Comparison of ENCODE assay signal across 13 cellular contexts in genomic region chr1:35708952-35709351, GRCh38. TPM values are rescaled to one million over a fixed set of nuclear protein-coding genes. Genes with fewer than 3 reads are reported as not detected.
DNase-seq lines count a peak whose midpoint lies in the region; ATAC-seq and TF ChIP-seq lines count a peak whose summit lies in the region.
"Had no signal": no experiment of that assay in that cellular context is flagged by ENCODE, and none has a peak within 500 bp of the region (broad histone marks: within the 10 kb centered on the region; RNA-seq: fewer than 3 reads in every experiment).

No MANE protein-coding gene starts in this region.

- peaks cover 22% of the 10 kb centered on the region for H3K4me1 Mint-ChIP-seq in activated naive CD4-positive, alpha-beta T cell treated with anti-CD3 and anti-CD28 coated beads, Interleukin-2, amount 50 U/mL, for 24 hours
- H3K4me1 Mint-ChIP-seq in T-helper 17 cell: peaks cover 18% of the 10 kb centered on the region

- H4K20me1 ChIP-seq in hepatocyte (ENCODE audit: insufficient read depth, poor library complexity, severe bottlenecking): no peaks in the 10 kb centered on the region

- no peaks in the 10 kb centered on the region for H3K9me3 Mint-ChIP-seq in activated naive CD4-positive, alpha-beta T cell treated with anti-CD3 and anti-CD28 coated beads, Interleukin-2, amount 50 U/mL, for 24 hours

- H3K27me3 Mint-ChIP-seq in activated naive CD4-positive, alpha-beta T cell treated with anti-CD3 and anti-CD28 coated beads, Interleukin-2, amount 50 U/mL, for 24 hours: peaks cover 28% of the 10 kb centered on the region
- H3K27me3 Mint-ChIP-seq in T-helper 17 cell: peaks cover 46% of the 10 kb centered on the region

- no peaks in the 10 kb centered on the region for H3K36me3 Mint-ChIP-seq in activated naive CD4-positive, alpha-beta T cell treated with anti-CD3 and anti-CD28 coated beads, Interleukin-2, amount 50 U/mL, for 24 hours
- peaks cover 3% of the 10 kb centered on the region for H3K36me3 Mint-ChIP-seq in T-helper 17 cell (ENCODE audit: low read depth)

- no peaks in the 10 kb centered on the region for H3K36me3 ChIP-seq in hepatocyte (replicated peaks; ENCODE audit: insufficient read depth, low read depth)

- H3K4me2 ChIP-seq in hepatocyte: peak overlapping the region; percentile 95

- H3K9me3 ChIP-seq in T-helper 17 cell (ENCODE audit: control insufficient read depth, low read length, poor library complexity, severe bottlenecking): no peaks in the 10 kb centered on the region
- no peaks in the 10 kb centered on the region for H3K9me3 ChIP-seq in hepatocyte (ENCODE audit: low read depth)
- H3K9me3 ChIP-seq: lower lobe of right lung had no signal

- ATAC-seq in T-helper 17 cell: no peak

- H3K27ac ChIP-seq in hepatocyte: no peak overlapping the region
- H3K27ac ChIP-seq: lower lobe of right lung had no signal

- peaks cover 3% of the 10 kb centered on the region for H3K4me1 ChIP-seq in hepatocyte (ENCODE audit: insufficient read depth)
- H3K4me1 ChIP-seq: lower lobe of right lung had no signal

- 100% methylated on average over 1 of the region's 1 CpG for WGBS in hepatocyte (ENCODE audit: low lambda C conversion rate, missing lambda C conversion rate)

- TF ChIP-seq CTCF in hepatocyte (IDR thresholded peaks at IDR 0.05; ENCODE audit: poor library complexity): no peak

- H3K4me3 ChIP-seq in hepatocyte: no peak overlapping the region

- H3K27ac Mint-ChIP-seq in activated naive CD4-positive, alpha-beta T cell treated with anti-CD3 and anti-CD28 coated beads, Interleukin-2, amount 50 U/mL, for 24 hours: no peak overlapping the region
- H3K27ac Mint-ChIP-seq in T-helper 17 cell: no peak overlapping the region

- H3K9me2 ChIP-seq in hepatocyte (replicated peaks; ENCODE audit: insufficient read depth): no peaks in the 10 kb centered on the region

- DNase-seq in activated naive CD4-positive, alpha-beta T cell treated with anti-CD3 and anti-CD28 coated beads, Interleukin-2, amount 50 U/mL, for 16 hours: no peak
- DNase-seq in T-helper 17 cell (no peak), hepatocyte (ENCODE audit: low spot score) (no peak), superior temporal gyrus (ENCODE audit: extremely low spot score) (peak; percentile 3), hippocampal formation (lab: John Stamatoyannopoulos, UW) (no peak), NCI-H2227 treated with DMSO at 0.1 percent for 48 hours (lab: John Stamatoyannopoulos, UW) (no peak), kidney tubule cell (ENCODE audit: low spot score) (no peak)
- DNase-seq: AML-193; GDM1; lower lobe of right lung; stimulated activated CD4-positive, alpha-beta T cell treated with anti-CD3 and anti-CD28 coated beads, Interleukin-4, amount 100 ng/mL, for 24 hours; stimulated activated naive CD4-positive, alpha-beta T cell treated with Interleukin-2 at 50 U/mL for 16 hours had no signal

- H3K79me2 ChIP-seq in hepatocyte: no peaks in the 10 kb centered on the region

- H2AFZ ChIP-seq in hepatocyte: no peak overlapping the region

- H3K27me3 ChIP-seq in hepatocyte: peaks cover 19% of the 10 kb centered on the region

- peak overlapping the region; percentile 79 for H3K4me3 Mint-ChIP-seq in activated naive CD4-positive, alpha-beta T cell treated with anti-CD3 and anti-CD28 coated beads, Interleukin-2, amount 50 U/mL, for 24 hours
- H3K4me3 Mint-ChIP-seq in T-helper 17 cell: peak overlapping the region; percentile 65

RNA-seq across cellular contexts. Expression of gene C1orf216, which starts 9.7 kb away (rescaled TPM):
- total RNA-seq in T-helper 17 cell (1 to 10 TPM; 5.7 to 9.9 TPM), hepatocyte (6.3 and 9.1 TPM in 2 replicates)
- polyA plus RNA-seq in hepatocyte: 6.3 and 8.9 TPM in 2 replicates
